In the genomic region with DNA sequence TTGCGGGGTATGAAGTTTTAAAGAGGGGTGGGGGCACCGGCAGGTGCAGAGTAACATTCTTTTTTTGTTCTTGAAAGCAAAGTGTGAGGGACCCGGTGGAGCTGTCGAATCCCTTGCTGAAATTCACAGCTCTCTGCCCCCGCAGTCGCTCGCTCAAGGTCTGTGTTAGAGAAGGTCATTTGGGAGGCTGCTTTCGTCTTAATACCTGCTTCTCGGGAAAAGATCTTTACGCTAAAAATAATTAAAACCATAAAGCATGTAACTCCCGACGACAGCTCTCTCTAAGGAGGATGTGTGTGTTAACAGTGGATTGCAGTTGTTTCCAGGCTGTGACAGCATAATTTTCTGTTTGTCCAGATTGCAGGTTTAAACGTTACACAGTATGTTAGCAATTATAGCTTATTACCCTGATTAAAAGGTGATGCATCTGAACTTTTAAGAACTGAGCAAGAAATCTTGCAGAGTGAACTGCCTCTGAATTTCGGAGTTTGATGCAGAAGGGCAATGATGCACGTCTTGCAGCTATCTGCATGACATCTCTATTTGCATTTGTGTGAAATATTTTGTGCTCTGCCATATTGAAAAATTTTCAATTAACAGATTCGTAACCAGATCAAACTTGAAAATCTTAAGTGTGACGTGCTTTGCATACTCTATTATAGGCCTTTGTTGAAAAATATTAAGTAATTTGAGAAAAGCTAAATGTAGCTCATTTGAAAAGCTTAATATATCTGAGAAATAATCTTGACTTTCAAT, we compare ENCODE assay signal across 8 cellular contexts. TPM values are rescaled to one million over a fixed set of nuclear protein-coding genes. Genes with fewer than 3 reads are reported as not detected.
A peak's percentile ranks its signal among the peaks of the same experiment; 100 is the strongest.
DNase-seq lines count a peak whose midpoint lies in the region; ATAC-seq and TF ChIP-seq lines count a peak whose summit lies in the region.

No MANE protein-coding gene starts in this region.

- POLR2A ChIA-PET in activated CD4-positive, alpha-beta T cell treated with anti-CD3 and anti-CD28 coated beads for 36 hours (lab: Charles Lee) = no interaction called here

- peak; percentile 9 for DNase-seq in activated CD4-positive, alpha-beta T cell treated with anti-CD3 and anti-CD28 coated beads for 36 hours
- DNase-seq in activated CD4-positive, alpha-beta T cell treated with anti-CD3 and anti-CD28 coated beads for 4 hours = no peak
- DNase-seq in WERI-Rb-1 (no peak), iPS DF 6.9 (ENCODE audit: low read depth, low spot score) (no peak), DMS153 treated with DMSO at 0.1 percent for 48 hours (lab: John Stamatoyannopoulos, UW; ENCODE audit: unreplicated experiment) (no peak)
- DNase-seq in stimulated activated naive CD8-positive, alpha-beta T cell treated with anti-CD3 and anti-CD28 coated beads, Interleukin-15, Interleukin-2, amounts not matched to agents 100 U/mL and 50 U/mL, for 24 hours = no peak

- ATAC-seq in activated CD4-positive, alpha-beta T cell treated with anti-CD3 and anti-CD28 coated beads for 36 hours = no peak
- peak; percentile 9 for ATAC-seq in stimulated activated naive CD8-positive, alpha-beta T cell treated with anti-CD3 and anti-CD28 coated beads, Interleukin-15, Interleukin-2, amounts not matched to agents 100 U/mL and 50 U/mL, for 24 hours
- ATAC-seq in GM21619 (IDR thresholded peaks at IDR 0.05; ENCODE audit: unreplicated experiment) = no peak
- no peak for ATAC-seq in HG03378 (IDR thresholded peaks at IDR 0.05; ENCODE audit: unreplicated experiment)

- H3K4me3 Mint-ChIP-seq in activated CD4-positive, alpha-beta T cell treated with anti-CD3 and anti-CD28 coated beads for 36 hours = peak overlapping the region; percentile 58

- H3K27me3 ChIP-seq in WERI-Rb-1 (ENCODE audit: insufficient read depth, low read depth, severe bottlenecking) (no peaks in the 10 kb centered on the region), iPS DF 6.9 (ENCODE audit: control insufficient read depth, insufficient read depth, low read length) (peaks cover 5% of the 10 kb centered on the region)

- peaks cover 51% of the 10 kb centered on the region for H3K27me3 Mint-ChIP-seq in activated CD4-positive, alpha-beta T cell treated with anti-CD3 and anti-CD28 coated beads for 36 hours

- H3K27ac Mint-ChIP-seq in activated CD4-positive, alpha-beta T cell treated with anti-CD3 and anti-CD28 coated beads for 36 hours = no peak overlapping the region

- no peaks in the 10 kb centered on the region for H3K36me3 Mint-ChIP-seq in activated CD4-positive, alpha-beta T cell treated with anti-CD3 and anti-CD28 coated beads for 36 hours (ENCODE audit: low read depth)

- H3K27ac ChIP-seq in WERI-Rb-1 (no peak overlapping the region; the same call in 1 of the 2 replicates), iPS DF 6.9 (ENCODE audit: low read length) (no peak overlapping the region)

- CTCF ChIA-PET in activated CD4-positive, alpha-beta T cell treated with anti-CD3 and anti-CD28 coated beads for 36 hours (lab: Charles Lee) = interaction anchor here (1.0 kb wide), 2 partner anchors 10 to 24 kb away, joined by 3 read pairs; no protein-coding TSS in a partner anchor

- H3K36me3 ChIP-seq in WERI-Rb-1 (no peaks in the 10 kb centered on the region), iPS DF 6.9 (ENCODE audit: control insufficient read depth, insufficient read depth, low read length) (no peaks in the 10 kb centered on the region)

- no CpG with 5 or more reads among the region's 17 CpGs for WGBS in iPS DF 6.9 (ENCODE audit: insufficient coverage, insufficient read length)

- TF ChIP-seq CTCF in WERI-Rb-1 (IDR thresholded peaks at IDR 0.05; ENCODE audit: low read depth, low read length) = no peak

- H3K9me3 ChIP-seq in WERI-Rb-1 (ENCODE audit: severe bottlenecking) (no peaks in the 10 kb centered on the region), iPS DF 6.9 (ENCODE audit: control insufficient read depth, insufficient read depth, low read length) (no peaks in the 10 kb centered on the region)

- no peaks in the 10 kb centered on the region for H3K9me3 Mint-ChIP-seq in activated CD4-positive, alpha-beta T cell treated with anti-CD3 and anti-CD28 coated beads for 36 hours (ENCODE audit: low read depth)

- intact Hi-C loops in activated CD4-positive, alpha-beta T cell treated with anti-CD3 and anti-CD28 coated beads for 36 hours (cut with DNase I, micrococcal nuclease) = no loop called here

- peaks cover 12% of the 10 kb centered on the region for H3K4me1 Mint-ChIP-seq in activated CD4-positive, alpha-beta T cell treated with anti-CD3 and anti-CD28 coated beads for 36 hours

- H3K4me3 ChIP-seq in WERI-Rb-1 (ENCODE audit: low read depth, low read length) (peak overlapping the region; percentile 74), iPS DF 6.9 (ENCODE audit: low read length) (peak overlapping the region; percentile 87; the same call in 1 of the 2 replicates)

- H3K4me1 ChIP-seq in iPS DF 6.9 (ENCODE audit: control insufficient read depth, insufficient read depth, low read length) = peaks cover 3% of the 10 kb centered on the region; the same call in 1 of the 2 replicates

RNA-seq across cellular contexts. Expression of gene RAPGEF4, which starts 1.0 kb away (rescaled TPM):
- total RNA-seq in activated CD4-positive, alpha-beta T cell treated with anti-CD3 and anti-CD28 coated beads for 36 hours = under 1 TPM; 0.28 to 0.50 TPM
